1 cellular context compared by ENCODE assay signal in the genomic region with DNA sequence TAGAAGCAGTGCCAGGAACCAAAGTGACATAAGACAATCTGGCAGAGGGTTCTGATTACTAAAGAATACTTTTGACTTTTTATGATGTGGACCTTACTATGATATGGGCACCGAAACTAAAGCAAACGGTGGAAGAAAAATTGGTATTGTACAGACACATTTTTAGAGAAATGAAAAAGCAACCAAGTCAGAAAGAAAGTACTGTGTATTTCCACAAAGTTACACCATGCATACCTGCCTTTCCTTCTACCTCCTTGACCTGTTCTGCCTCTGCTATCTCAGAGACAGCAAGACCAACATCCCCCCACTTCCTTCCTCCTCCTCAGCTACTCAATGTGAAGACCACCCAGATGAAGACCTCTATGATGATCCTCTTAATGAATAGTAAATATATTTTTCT.
A peak's percentile ranks its signal among the peaks of the same experiment; 100 is the strongest.
TF ChIP-seq lines count a peak whose summit lies in the region.

No MANE protein-coding gene starts in this region.

TF ChIP-seq in GM12878, 131 proteins besides CTCF, POLR2A, EP300 and RAD21 (continued from another document):
- TF ChIP-seq RUNX3 (IDR thresholded peaks at IDR 0.05; ENCODE audit: low read length) = 0 out of 2 replicates have a peak, but pooled peaks have one; percentile 9
TF ChIP-seq in GM12878: peak in this region for 2.
